Comparison of ENCODE assay signal across 17 cellular contexts in genomic region chr2:24451805-24452498, GRCh38.
"Had no signal": no experiment of that assay in that cellular context is flagged by ENCODE, and none has a peak within 500 bp of the region (broad histone marks: within the 10 kb centered on the region; RNA-seq: fewer than 3 reads in every experiment).

No MANE protein-coding gene starts in this region.

- H3K9me3 ChIP-seq: pancreas had no signal

- H3K9ac ChIP-seq: neural progenitor cell had no signal

- H3K4me1 ChIP-seq: body of pancreas had no signal

- H3K27ac Mint-ChIP-seq: activated B cell treated with CpG ODN at 0.5 μM for 24 hours; activated CD4-positive, alpha-beta T cell treated with anti-CD3 and anti-CD28 coated beads, Interleukin-2, amount 10 ng/mL, durations not matched to agents 7 days and 5 days; activated T-helper 2 cell treated with anti-CD3 and anti-CD28 coated beads, Interferon-gamma antibody, Interleukin-2, Interleukin-4, amounts not matched to agents 10 μg/mL and 5 μg/mL and 100 μg/mL, durations not matched to agents 14 hours and 24 hours and 36 hours; memory B cell; neural progenitor cell; stimulated activated effector memory CD8-positive, alpha-beta T cell treated with anti-CD3 and anti-CD28 coated beads, Interleukin-12 subunit alpha, Interleukin-12 subunit beta, amount 100 ng/mL, for 72 hours; T-helper 17 cell had no signal

- H3K27me3 ChIP-seq: body of pancreas, left lung, neural progenitor cell, pancreas, tibial artery had no signal

- H3K36me3 Mint-ChIP-seq: neural progenitor cell; stimulated activated effector memory CD8-positive, alpha-beta T cell treated with anti-CD3 and anti-CD28 coated beads, Interleukin-12 subunit alpha, Interleukin-12 subunit beta, amount 100 ng/mL, for 72 hours had no signal

- DNase-seq: activated B cell treated with CpG ODN at 0.5 μM for 24 hours; activated CD4-positive, alpha-beta T cell treated with anti-CD3 and anti-CD28 coated beads, Interleukin-2, amount 10 ng/mL, durations not matched to agents 7 days and 5 days; activated naive CD4-positive, alpha-beta T cell treated with anti-CD3 and anti-CD28 coated beads, Interleukin-2, amount 50 U/mL, for 16 hours; activated T-cell treated with anti-CD3 and anti-CD28 coated beads for 4 hours; amniotic stem cell; body of pancreas; islet precursor cell; left lung; pancreas; small intestine; T-helper 17 cell; tibial artery had no signal

- H3K9me3 Mint-ChIP-seq: central memory CD8-positive, alpha-beta T cell; memory B cell; stimulated activated effector memory CD8-positive, alpha-beta T cell treated with anti-CD3 and anti-CD28 coated beads, Interleukin-12 subunit alpha, Interleukin-12 subunit beta, amount 100 ng/mL, for 72 hours had no signal

- H3K27ac ChIP-seq: body of pancreas, left lung, neural progenitor cell, pancreas, tibial artery had no signal

- ATAC-seq: body of pancreas; left lung; pancreas; stimulated activated effector memory CD8-positive, alpha-beta T cell treated with anti-CD3 and anti-CD28 coated beads, Interleukin-12 subunit alpha, Interleukin-12 subunit beta, amount 100 ng/mL, for 72 hours; T-helper 17 cell had no signal

- H3K4me3 Mint-ChIP-seq: activated B cell treated with CpG ODN at 0.5 μM for 24 hours; activated CD4-positive, alpha-beta T cell treated with anti-CD3 and anti-CD28 coated beads, Interleukin-2, amount 10 ng/mL, durations not matched to agents 7 days and 5 days; central memory CD8-positive, alpha-beta T cell; memory B cell; neural progenitor cell; stimulated activated effector memory CD8-positive, alpha-beta T cell treated with anti-CD3 and anti-CD28 coated beads, Interleukin-12 subunit alpha, Interleukin-12 subunit beta, amount 100 ng/mL, for 72 hours; T-helper 17 cell had no signal

- H3K4me3 ChIP-seq: body of pancreas, left lung, neural progenitor cell, pancreas, tibial artery had no signal

- H3K36me3 ChIP-seq: left lung, neural progenitor cell, pancreas, tibial artery had no signal

- H3K4me1 Mint-ChIP-seq: activated B cell treated with CpG ODN at 0.5 μM for 24 hours; activated CD4-positive, alpha-beta T cell treated with anti-CD3 and anti-CD28 coated beads, Interleukin-2, amount 10 ng/mL, durations not matched to agents 7 days and 5 days; T-helper 17 cell had no signal

- H3K4me2 ChIP-seq: neural progenitor cell had no signal
